ENCODE assay signal across 25 cellular contexts in genomic region chr15:23022156-23022555, GRCh38.
"Had no signal": no experiment of that assay in that cellular context is flagged by ENCODE, and none has a peak within 500 bp of the region (broad histone marks: within the 10 kb centered on the region; RNA-seq: fewer than 3 reads in every experiment).

No MANE protein-coding gene starts in this region.

- ATAC-seq: effector memory CD8-positive, alpha-beta T cell; esophagus mucosa; gastrocnemius medialis; heart right ventricle; left colon; left lobe of liver; lower lobe of right lung; naive thymus-derived CD4-positive, alpha-beta T cell had no signal

- DNase-seq: colonic mucosa; cortex of kidney; effector CD8-positive, alpha-beta T cell; effector memory CD8-positive, alpha-beta T cell; endodermal cell; erythroblast; esophagus squamous epithelium; foreskin fibroblast; foreskin melanocyte; gastrocnemius medialis; glutamatergic neuron; heart right ventricle; hippocampal formation; left colon; left ventricle myocardium inferior; lower lobe of right lung; mesendoderm; midbrain; naive thymus-derived CD4-positive, alpha-beta T cell had no signal

- H3K4me1 ChIP-seq: colonic mucosa, esophagus squamous epithelium, gastrocnemius medialis, heart right ventricle, left ventricle myocardium inferior, lower lobe of right lung had no signal

- FAIRE-seq: endometrium, islet of Langerhans, keratinocyte had no signal

- H3K27me3 ChIP-seq: colonic mucosa, esophagus squamous epithelium, gastrocnemius medialis, heart right ventricle had no signal

- H3K27ac ChIP-seq: colonic mucosa, epithelial cell of prostate, esophagus squamous epithelium, gastrocnemius medialis, heart right ventricle, left ventricle myocardium inferior, lower lobe of right lung had no signal

- H3K4me3 ChIP-seq: colonic mucosa, esophagus squamous epithelium, gastrocnemius medialis, heart right ventricle, left ventricle myocardium inferior, lower lobe of right lung had no signal

- H3K9me3 ChIP-seq: colonic mucosa, esophagus squamous epithelium, gastrocnemius medialis, heart right ventricle, left ventricle myocardium inferior, lower lobe of right lung had no signal
